In genomic region chr9:124394167-124394566, GRCh38 we compare ENCODE assay signal across 1 cellular context.
TF ChIP-seq lines count a peak whose summit lies in the region.

No MANE protein-coding gene starts in this region.

TF ChIP-seq in IMR-90, 13 proteins besides CTCF, POLR2A, EP300 and RAD21 (continued from another document):
- TF ChIP-seq ELK1 (IDR thresholded peaks at IDR 0.05; ENCODE audit: borderline replicate concordance, low read depth, low read length) (no peak), CHD1 (IDR thresholded peaks at IDR 0.05; ENCODE audit: low read depth, low read length) (no peak), MXI1 (IDR thresholded peaks at IDR 0.05; ENCODE audit: borderline replicate concordance, low read depth, low read length) (no peak), CEBPB (IDR thresholded peaks at IDR 0.05; ENCODE audit: low read depth, low read length) (no peak), USF2 (IDR thresholded peaks at IDR 0.05; ENCODE audit: low read depth, low read length) (no peak), FOS (IDR thresholded peaks at IDR 0.05; ENCODE audit: low read depth, low read length) (no peak)
